In the genomic region with DNA sequence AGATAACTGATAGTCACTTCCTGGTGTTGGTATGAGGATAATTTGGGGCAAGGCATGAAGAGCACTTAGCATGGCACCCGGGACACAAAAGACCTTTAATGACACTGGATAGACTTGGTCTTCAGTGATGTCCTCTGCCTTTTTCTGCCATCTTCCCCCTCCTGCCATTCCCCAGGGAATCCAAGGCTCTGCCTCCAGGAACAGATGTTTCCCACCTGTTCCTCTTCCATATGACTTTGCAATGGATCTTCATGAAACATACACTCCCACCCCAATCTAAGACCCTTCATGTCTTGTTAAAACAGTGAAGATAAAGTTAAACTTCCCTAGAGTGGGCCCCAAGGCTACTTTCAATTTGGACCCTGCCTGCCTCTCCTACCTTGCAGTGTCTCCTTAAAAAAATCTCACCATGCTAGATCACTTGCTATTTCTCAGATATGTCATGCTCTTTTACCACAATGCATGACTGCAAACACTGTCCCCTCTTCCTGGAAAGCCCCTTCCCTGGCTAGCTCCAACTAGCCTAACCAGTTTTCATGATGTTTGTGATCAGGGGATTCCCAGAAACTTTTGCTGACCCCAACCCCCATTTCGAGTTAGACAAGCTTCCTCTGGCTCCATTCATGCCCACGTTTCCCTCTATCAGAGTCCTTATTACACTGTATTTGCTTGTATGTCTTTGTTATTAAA, we compare ENCODE assay signal across 1 cellular context.
TF ChIP-seq lines count a peak whose summit lies in the region.

No MANE protein-coding gene starts in this region.

TF ChIP-seq in WTC11, 78 proteins besides CTCF, POLR2A, EP300 and RAD21 (continued from another document):
- TF ChIP-seq ZNF416 (CRISPR knock-in tag; IDR thresholded peaks at IDR 0.05) (no peak), SP1 (CRISPR knock-in tag; conservative IDR thresholded peaks at IDR 0.05) (no peak), ZNF138 (CRISPR knock-in tag; conservative IDR thresholded peaks at IDR 0.05) (no peak), NFE2L1 (CRISPR knock-in tag; IDR thresholded peaks at IDR 0.05) (no peak)
- TF ChIP-seq, protein P1, sequence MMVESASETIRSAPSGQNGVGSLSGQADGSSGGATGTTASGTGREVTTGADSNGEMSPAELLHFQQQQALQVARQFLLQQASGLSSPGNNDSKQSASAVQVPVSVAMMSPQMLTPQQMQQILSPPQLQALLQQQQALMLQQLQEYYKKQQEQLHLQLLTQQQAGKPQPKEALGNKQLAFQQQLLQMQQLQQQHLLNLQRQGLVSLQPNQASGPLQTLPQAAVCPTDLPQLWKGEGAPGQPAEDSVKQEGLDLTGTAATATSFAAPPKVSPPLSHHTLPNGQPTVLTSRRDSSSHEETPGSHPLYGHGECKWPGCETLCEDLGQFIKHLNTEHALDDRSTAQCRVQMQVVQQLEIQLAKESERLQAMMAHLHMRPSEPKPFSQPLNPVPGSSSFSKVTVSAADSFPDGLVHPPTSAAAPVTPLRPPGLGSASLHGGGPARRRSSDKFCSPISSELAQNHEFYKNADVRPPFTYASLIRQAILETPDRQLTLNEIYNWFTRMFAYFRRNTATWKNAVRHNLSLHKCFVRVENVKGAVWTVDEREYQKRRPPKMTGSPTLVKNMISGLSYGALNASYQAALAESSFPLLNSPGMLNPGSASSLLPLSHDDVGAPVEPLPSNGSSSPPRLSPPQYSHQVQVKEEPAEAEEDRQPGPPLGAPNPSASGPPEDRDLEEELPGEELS (CRISPR knock-in tag; IDR thresholded peaks at IDR 0.05) = no peak
TF ChIP-seq in WTC11: peak in this region for 0.
